In the genomic region with DNA sequence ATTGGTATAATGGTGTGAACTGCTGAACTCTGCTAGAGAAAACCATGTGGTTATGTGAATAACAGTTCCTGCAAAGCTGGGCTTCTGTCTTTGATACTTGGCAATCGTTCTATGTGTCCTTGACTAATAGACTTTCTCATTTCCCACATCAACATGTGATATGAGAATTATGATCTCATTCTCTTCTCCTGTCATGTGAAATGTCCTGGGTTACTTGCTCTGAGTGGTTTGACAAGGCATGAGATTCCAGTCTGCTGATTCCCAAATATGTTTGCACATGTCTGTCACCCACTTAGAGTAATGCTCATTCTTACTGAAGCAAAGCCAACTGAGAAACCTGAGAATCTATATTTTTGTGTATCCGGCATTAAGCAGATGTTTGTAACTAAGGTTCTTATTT, we compare ENCODE assay signal across 22 cellular contexts.
DNase-seq lines count a peak whose midpoint lies in the region; ATAC-seq, FAIRE-seq and TF ChIP-seq lines count a peak whose summit lies in the region.
"Had no signal": no experiment of that assay in that cellular context is flagged by ENCODE, and none has a peak within 500 bp of the region (broad histone marks: within the 10 kb centered on the region; RNA-seq: fewer than 3 reads in every experiment).

No MANE protein-coding gene starts in this region.

- no peak overlapping the region for H3K9ac ChIP-seq in mammary epithelial cell (ENCODE audit: insufficient read depth, low read length)

- H3K9me3 ChIP-seq in mammary epithelial cell (replicated peaks; ENCODE audit: insufficient read depth, low read length) (no peaks in the 10 kb centered on the region), small intestine (ENCODE audit: control insufficient read depth, low read depth) (no peaks in the 10 kb centered on the region)
- H3K9me3 ChIP-seq: colonic mucosa, prostate gland had no signal

- H4K20me1 ChIP-seq in mammary epithelial cell (ENCODE audit: insufficient read depth, low read length): no peaks in the 10 kb centered on the region

- H3K36me3 ChIP-seq in mammary epithelial cell (ENCODE audit: insufficient read depth, low read length) (peaks cover 2% of the 10 kb centered on the region), small intestine (ENCODE audit: control insufficient read depth in 2 of 2, insufficient read depth in 2 of 2, low read length in 2 of 2) (peaks cover 0 to 11% of the 10 kb centered on the region in 2 donors)
- H3K36me3 ChIP-seq: colonic mucosa, esophagus muscularis mucosa, prostate gland had no signal

- H3K27ac ChIP-seq in mammary epithelial cell (ENCODE audit: insufficient read depth, low read depth, low read length) (no peak overlapping the region), small intestine (ENCODE audit: low read depth in 1 of 2, low read length in 1 of 2) (no peak overlapping the region)
- H3K27ac ChIP-seq: colonic mucosa, esophagus muscularis mucosa, prostate gland, stomach had no signal

- no peak overlapping the region for H2AFZ ChIP-seq in mammary epithelial cell (ENCODE audit: low read depth, low read length)

- H3K79me2 ChIP-seq in mammary epithelial cell (ENCODE audit: insufficient read depth, low read length): no peaks in the 10 kb centered on the region

- intact Hi-C loops in mammary epithelial cell (cut with micrococcal nuclease): no loop called here

- H3K27me3 ChIP-seq in mammary epithelial cell (ENCODE audit: insufficient read depth, low read length) (no peaks in the 10 kb centered on the region), small intestine (ENCODE audit: control insufficient read depth in 2 of 2, insufficient read depth in 2 of 2, low read length in 2 of 2) (no peaks in the 10 kb centered on the region)
- H3K27me3 ChIP-seq: colonic mucosa, esophagus muscularis mucosa, stomach had no signal

- H3K4me1 ChIP-seq in mammary epithelial cell (ENCODE audit: insufficient read depth, low read length) (no peaks in the 10 kb centered on the region), small intestine (ENCODE audit: control insufficient read depth in 2 of 2, insufficient read depth in 1 of 2, low read depth in 1 of 2, low read length in 1 of 2) (no peaks in the 10 kb centered on the region)
- H3K4me1 ChIP-seq: colonic mucosa, esophagus muscularis mucosa, prostate gland had no signal

- DNase-seq in NCI-H2171 treated with DMSO at 0.1 percent for 48 hours (lab: John Stamatoyannopoulos, UW) (peak; percentile 15), NCI-H2171 (lab: John Stamatoyannopoulos, UW) (no peak), mammary epithelial cell (peak; percentile 90), foreskin melanocyte (peak; percentile 85), renal cortical epithelial cell (ENCODE audit: low read depth) (peak; percentile 66), small intestine (no peak), NCI-H510A treated with DMSO at 0.1 percent for 48 hours (lab: John Stamatoyannopoulos, UW) (no peak)
- DNase-seq: 8988T; activated CD8-positive, alpha-beta memory T cell treated with anti-CD3 and anti-CD28 coated beads for 24 hours; activated naive CD8-positive, alpha-beta T cell treated with anti-CD3 and anti-CD28 coated beads, Interleukin-2, amount 50 U/mL, for 24 hours; CD4-positive, alpha-beta T cell; colonic mucosa; EL; NCI-H1105; NK-92 treated with Interleukin-12 subunit alpha and Interleukin-12 subunit beta, amount 100 ng/mL, for 24 hours; SHP77 treated with DMSO at 0.1 percent for 48 hours; stomach had no signal

- no peak for FAIRE-seq in small intestine (lab: Jason Lieb, UNC)
- FAIRE-seq: urothelium cell line had no signal

- BruUV-seq in mammary epithelial cell (replicated peaks; lab: Mats Ljungman, UMichigan): no TSS peak

- CTCF ChIA-PET in mammary epithelial cell (lab: Charles Lee; ENCODE audit: low non-redundant PET): no interaction called here

- dilution Hi-C loops in mammary epithelial cell (cut with HindIII; ENCODE audit: low sequenced_read_pairs): no loop called here

- in situ Hi-C loops in mammary epithelial cell (cut with MboI; ENCODE audit: low sequenced_read_pairs in 2 of 2): no loop called here

- H3K4me3 ChIP-seq in mammary epithelial cell (replicated peaks in 1 of 3; ENCODE audit: insufficient read depth in 1 of 3, low read depth in 2 of 3, low read length in 3 of 3) (no peak overlapping the region), small intestine (ENCODE audit: low read depth in 1 of 2, low read length in 2 of 2) (no peak overlapping the region)
- H3K4me3 ChIP-seq: colonic mucosa, esophagus muscularis mucosa, lung, prostate gland, stomach had no signal

- H3K4me2 ChIP-seq in mammary epithelial cell (ENCODE audit: insufficient read depth, low read depth, low read length): no peak overlapping the region

- ATAC-seq in GM18868 (IDR thresholded peaks at IDR 0.05; ENCODE audit: unreplicated experiment): no peak
- ATAC-seq: activated naive CD8-positive, alpha-beta T cell treated with anti-CD3 and anti-CD28 coated beads, Interleukin-2, amount 50 U/mL, for 24 hours had no signal

- WGBS in mammary epithelial cell (ENCODE audit: low coverage, missing lambda C conversion rate): 88% methylated on average over 2 of the region's 2 CpGs
- 69 to 83% (median 78%) methylated on average over 2 of the region's 2 CpGs for WGBS in small intestine, 3 donors

- no peak for TF ChIP-seq CTCF in mammary epithelial cell (conservative IDR thresholded peaks at IDR 0.05 in 1 of 2, IDR thresholded peaks at IDR 0.05 in 1 of 2; ENCODE audit: extremely low read depth in 1 of 2, insufficient read depth in 1 of 2, low read depth in 1 of 2, low read length in 2 of 2)

Comparison
In these comparisons a context has a peak if more than half of its experiments do, and no peak if none do; other contexts are left out.
1. DNase-seq: peak in NCI-H2171 treated with DMSO at 0.1 percent for 48 hours (single experiment), mammary epithelial cell (single experiment), foreskin melanocyte (single experiment) and renal cortical epithelial cell (single experiment); none in NCI-H2171 (single experiment), small intestine (single experiment) and NCI-H510A treated with DMSO at 0.1 percent for 48 hours (single experiment).